1 cellular context compared by ENCODE assay signal in the genomic region with DNA sequence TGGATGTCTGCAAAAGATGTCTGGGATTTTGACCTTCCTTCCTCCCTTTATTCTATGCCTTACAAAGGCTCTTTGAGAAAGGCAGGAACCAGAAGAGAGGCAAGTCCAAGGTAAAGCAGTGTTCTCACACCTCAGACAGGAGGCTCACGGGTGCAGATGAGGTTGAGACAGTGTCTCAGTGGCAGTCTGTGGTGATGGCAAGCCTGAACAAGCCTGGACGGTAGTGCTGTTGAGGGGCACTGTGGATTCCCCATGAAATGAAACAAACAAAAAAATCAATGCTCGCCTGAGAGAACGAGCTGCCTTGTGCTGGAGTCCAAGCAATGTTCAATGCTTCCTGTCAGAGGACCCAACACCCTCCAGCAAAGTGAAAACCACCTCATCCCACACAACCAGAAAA. TPM values are rescaled to one million over a fixed set of nuclear protein-coding genes. Genes with fewer than 3 reads are reported as not detected.
"Had no signal": no experiment of that assay in that cellular context is flagged by ENCODE, and none has a peak within 500 bp of the region (broad histone marks: within the 10 kb centered on the region; RNA-seq: fewer than 3 reads in every experiment).

No MANE protein-coding gene starts in this region.

RNA-seq across cellular contexts. Expression of gene RBMY1F, which starts 31.6 kb away (rescaled TPM):
- polyA plus RNA-seq: SK-N-SH had no signal
